9 cellular contexts compared by ENCODE assay signal in genomic region chr6:77467038-77467437, GRCh38. TPM values are rescaled to one million over a fixed set of nuclear protein-coding genes. Genes with fewer than 3 reads are reported as not detected.
DNase-seq lines count a peak whose midpoint lies in the region; ATAC-seq, FAIRE-seq and TF ChIP-seq lines count a peak whose summit lies in the region.
"Had no signal": no experiment of that assay in that cellular context is flagged by ENCODE, and none has a peak within 500 bp of the region (broad histone marks: within the 10 kb centered on the region; RNA-seq: fewer than 3 reads in every experiment).

No MANE protein-coding gene starts in this region.

- H3K9ac ChIP-seq in H9 (ENCODE audit: extremely low read depth, insufficient read length, low read length): peak overlapping the region; percentile 25
- peak overlapping the region; percentile 81 for H3K9ac ChIP-seq in astrocyte (ENCODE audit: low read length)

- in situ Hi-C loops in gastrocnemius medialis (cut with MboI; ENCODE audit: low sequenced_read_pairs in 4 of 4): loop anchor here in 3 of 4 donors (25.0 kb wide), 1 partner anchor 1530 kb away; no protein-coding TSS in a partner anchor
- in situ Hi-C loops in KBM-7 (cut with MboI; ENCODE audit: low pct_unique_long_range_greater_than_20kb, low sequenced_read_pairs): no loop called here

- CTCF ChIA-PET in HEK293T (lab: Yijun Ruan, JAX): no interaction called here

- no peak overlapping the region for H3K14ac ChIP-seq in H9 (ENCODE audit: insufficient read depth, low read length)

- H3K4me3 ChIP-seq in astrocyte (ENCODE audit: insufficient read depth, low read depth, low read length): peak overlapping the region; percentile 91
- peak overlapping the region; percentile 83 for H3K4me3 ChIP-seq in iPS-11a (ENCODE audit: low read depth, low read length)
- H3K4me3 ChIP-seq in gastrocnemius medialis: peak overlapping the region in 3 of 4 donors; percentile 45 to 59 (median 47)

- peak overlapping the region; percentile 92 for H3K4me2 ChIP-seq in H9 (ENCODE audit: insufficient read depth, insufficient read length, low read length)
- H3K4me2 ChIP-seq in astrocyte (ENCODE audit: low read length): peak overlapping the region; percentile 99

- no peak overlapping the region for H2BK15ac ChIP-seq in H9 (ENCODE audit: low read depth, low read length)

- no peak overlapping the region for H2BK12ac ChIP-seq in H9 (ENCODE audit: insufficient read length, low read depth, low read length)

- no peaks in the 10 kb centered on the region for H3K79me1 ChIP-seq in H9 (ENCODE audit: insufficient read depth, low read depth, low read length, poor library complexity, severe bottlenecking)

- FAIRE-seq in astrocyte (lab: Jason Lieb, UNC) (no peak), HTR-8/SVneo (lab: Jason Lieb, UNC) (no peak)

- H2BK20ac ChIP-seq in H9 (ENCODE audit: low read depth, low read length, poor library complexity, severe bottlenecking): no peak overlapping the region

- H3K36me3 Mint-ChIP-seq in H9 (ENCODE audit: insufficient read depth in 1 of 3, low read depth in 3 of 3) (peaks cover 0 to 2% (median 0%) of the 10 kb centered on the region in 3 experiments; a peak in 2 of 7 replicates), astrocyte (ENCODE audit: low read depth, unreplicated experiment) (no peaks in the 10 kb centered on the region)

- H3K9me3 ChIP-seq in H9 (ENCODE audit: control insufficient read depth, low read depth, low read length) (no peaks in the 10 kb centered on the region), astrocyte (ENCODE audit: insufficient read depth, low read depth, low read length) (no peaks in the 10 kb centered on the region), gastrocnemius medialis (no peaks in the 10 kb centered on the region)

- no peak overlapping the region for H4K8ac ChIP-seq in H9 (replicated peaks; ENCODE audit: insufficient read length, low read depth, low read length)

- no peak overlapping the region for H2AK5ac ChIP-seq in H9 (ENCODE audit: insufficient read length, low read length)

- H3K23ac ChIP-seq in H9 (ENCODE audit: insufficient read length, low read depth, low read length): no peak overlapping the region

- WGBS in H9 (ENCODE audit: extremely low coverage, insufficient read length, low lambda C conversion rate): no CpG with 5 or more reads among the region's 11 CpGs

- H3K79me2 ChIP-seq in H9 (ENCODE audit: insufficient read depth, low read length): no peaks in the 10 kb centered on the region
- peaks cover 13% of the 10 kb centered on the region for H3K79me2 ChIP-seq in astrocyte (ENCODE audit: insufficient read depth, low read length)

- H3T11ph ChIP-seq in H9 (ENCODE audit: low read length): no peak overlapping the region

- no peak for ATAC-seq in gastrocnemius medialis

- H3K23me2 ChIP-seq in H9 (ENCODE audit: insufficient read length, low read depth, low read length, poor library complexity, severe bottlenecking): peaks cover 36% of the 10 kb centered on the region

- peaks cover 3% of the 10 kb centered on the region; the same call in 1 of the 2 replicates for H3K4me1 ChIP-seq in H9 (ENCODE audit: insufficient read depth, low read length)
- peaks cover 21% of the 10 kb centered on the region for H3K4me1 ChIP-seq in astrocyte (ENCODE audit: insufficient read depth, low read length)
- peaks cover 0 to 7% of the 10 kb centered on the region in 2 donors for H3K4me1 ChIP-seq in gastrocnemius medialis

- no peak overlapping the region for H4K5ac ChIP-seq in H9 (ENCODE audit: insufficient read length, low read depth, low read length)

- peaks cover 0 to 4% of the 10 kb centered on the region in 2 experiments; a peak in 1 of 5 replicates for H3K9me3 Mint-ChIP-seq in H9
- H3K9me3 Mint-ChIP-seq in astrocyte (ENCODE audit: unreplicated experiment): no peaks in the 10 kb centered on the region

- DNase-seq in H9: no peak
- DNase-seq in astrocyte (ENCODE audit: low read depth): peak; percentile 36
- DNase-seq in gastrocnemius medialis: no peak
- no peak for DNase-seq in NCI-H524 (lab: John Stamatoyannopoulos, UW)
- no peak for DNase-seq in KBM-7
- no peak for DNase-seq in HEK293T (ENCODE audit: extremely low spot score)
- DNase-seq in HTR-8/SVneo (ENCODE audit: insufficient read length, low spot score): no peak
- DNase-seq: NCI-H226 had no signal

- peaks cover 69% of the 10 kb centered on the region for H3K27me3 Mint-ChIP-seq in H9 (ENCODE audit: low read depth)
- H3K27me3 Mint-ChIP-seq in astrocyte (ENCODE audit: low read depth, unreplicated experiment): peaks cover 36% of the 10 kb centered on the region

- H3K18ac ChIP-seq in H9 (ENCODE audit: insufficient read length, low read depth, low read length): no peak overlapping the region

- no peaks in the 10 kb centered on the region for H3K36me3 ChIP-seq in astrocyte (ENCODE audit: insufficient read depth, low read length)
- no peaks in the 10 kb centered on the region for H3K36me3 ChIP-seq in gastrocnemius medialis

- H3K4me1 Mint-ChIP-seq in H9 (peaks cover 26 to 27% of the 10 kb centered on the region in 2 experiments), astrocyte (ENCODE audit: low read depth, unreplicated experiment) (peaks cover 21% of the 10 kb centered on the region)

- intact Hi-C loops in gastrocnemius medialis (cut with DNase I; ENCODE audit: low total_unique reads): no loop called here

- H4K20me1 ChIP-seq in H9 (ENCODE audit: control insufficient read depth, insufficient read depth, insufficient read length) (no peaks in the 10 kb centered on the region), astrocyte (ENCODE audit: insufficient read depth, low read length) (no peaks in the 10 kb centered on the region)

- no peak overlapping the region for H3K4ac ChIP-seq in H9 (ENCODE audit: low read depth, low read length)

- no peak overlapping the region for H3K56ac ChIP-seq in H9 (ENCODE audit: insufficient read length, low read depth, low read length)

- no peak overlapping the region for H3K27ac ChIP-seq in H9 (ENCODE audit: insufficient read length, low read depth, low read length)
- H3K27ac ChIP-seq in astrocyte (ENCODE audit: low read depth, low read length): no peak overlapping the region
- no peak overlapping the region for H3K27ac ChIP-seq in gastrocnemius medialis

- H3K4me3 Mint-ChIP-seq in H9: peak overlapping the region; percentile 85 to 88
- peak overlapping the region; percentile 93 for H3K4me3 Mint-ChIP-seq in astrocyte (ENCODE audit: unreplicated experiment)

- H3K27me3 ChIP-seq in H9 (ENCODE audit: insufficient read depth, low read length) (peaks cover 17% of the 10 kb centered on the region; the same call in 1 of the 2 replicates), astrocyte (ENCODE audit: insufficient read depth, low read length) (no peaks in the 10 kb centered on the region), gastrocnemius medialis (peaks cover 40 to 56% (median 52%) of the 10 kb centered on the region in 3 donors)

- POLR2A ChIA-PET in HEK293T (lab: Yijun Ruan, JAX): no interaction called here

- no peak overlapping the region for H4K91ac ChIP-seq in H9 (ENCODE audit: insufficient read length, low read depth, low read length)

- H2AFZ ChIP-seq in H9 (ENCODE audit: low read length) (peak overlapping the region; percentile 98), astrocyte (ENCODE audit: low read depth, low read length) (peak overlapping the region; percentile 93)

- TF ChIP-seq CTCF in H9 (conservative IDR thresholded peaks at IDR 0.05): no peak
- TF ChIP-seq CTCF in astrocyte (IDR thresholded peaks at IDR 0.05; ENCODE audit: insufficient read depth, low read depth, low read length): no peak
- TF ChIP-seq CTCF in gastrocnemius medialis (IDR thresholded peaks at IDR 0.05 in 4 of 5, conservative IDR thresholded peaks at IDR 0.05 in 1 of 5): no peak

- no peak overlapping the region for H2BK5ac ChIP-seq in H9 (ENCODE audit: insufficient read length, low read length)

- H3K27ac Mint-ChIP-seq in H9 (no peak overlapping the region), astrocyte (ENCODE audit: unreplicated experiment) (peak overlapping the region; percentile 70)

- no peak for TF ChIP-seq POLR2A in gastrocnemius medialis (IDR thresholded peaks at IDR 0.05)

- H2BK120ac ChIP-seq in H9 (ENCODE audit: low read depth, low read length, poor library complexity, severe bottlenecking): no peak overlapping the region

TF ChIP-seq in HEK293T, 16 proteins besides CTCF, POLR2A, EP300 and RAD21:
- TF ChIP-seq ELF4 (IDR thresholded peaks at IDR 0.05) (no peak), FOXM1 (IDR thresholded peaks at IDR 0.05; ENCODE audit: borderline replicate concordance) (no peak), SP1 (IDR thresholded peaks at IDR 0.05) (no peak), ZNF384 (IDR thresholded peaks at IDR 0.05) (no peak), PKNOX1 (IDR thresholded peaks at IDR 0.05) (no peak), SUZ12 (IDR thresholded peaks at IDR 0.05) (no peak), FOXA1 (IDR thresholded peaks at IDR 0.05) (no peak), CTBP1 (IDR thresholded peaks at IDR 0.05; ENCODE audit: borderline replicate concordance) (no peak)
TF ChIP-seq in HEK293T: peak in this region for 0.

RNA-seq across cellular contexts. Expression of gene HTR1B, which starts 3.7 kb away (rescaled TPM):
- total RNA-seq in H9 (2021): 0.83 and 1.1 TPM in 2 replicates
- total RNA-seq in astrocyte: 1.2 and 1.9 TPM in 2 replicates
- not detected for total RNA-seq in gastrocnemius medialis
